17 cellular contexts compared by ENCODE assay signal in genomic region chr15:69834256-69834655, GRCh38.
A peak's percentile ranks its signal among the peaks of the same experiment; 100 is the strongest.
DNase-seq lines count a peak whose midpoint lies in the region; TF ChIP-seq lines count a peak whose summit lies in the region.
"Had no signal": no experiment of that assay in that cellular context is flagged by ENCODE, and none has a peak within 500 bp of the region (broad histone marks: within the 10 kb centered on the region; RNA-seq: fewer than 3 reads in every experiment).

No MANE protein-coding gene starts in this region.

- no peak overlapping the region for H3K4me3 Mint-ChIP-seq in H9
- H3K4me3 Mint-ChIP-seq: CD14-positive monocyte; CD4-positive, alpha-beta T cell; CD8-positive, alpha-beta memory T cell; GM23338; HFFc6 had no signal

- no peak overlapping the region for H2AK5ac ChIP-seq in H9 (ENCODE audit: insufficient read length, low read length)

- no peak overlapping the region for H3K56ac ChIP-seq in H9 (ENCODE audit: insufficient read length, low read depth, low read length)

- H2BK15ac ChIP-seq in H9 (ENCODE audit: low read depth, low read length), result no peak overlapping the region

- H3K9me2 ChIP-seq in Karpas-422 (replicated peaks; ENCODE audit: insufficient read depth, low read length), result no peaks in the 10 kb centered on the region

- H3T11ph ChIP-seq in H9 (ENCODE audit: low read length), result no peak overlapping the region

- H4K20me1 ChIP-seq in Karpas-422 (ENCODE audit: insufficient read depth, low read depth, low read length), result no peaks in the 10 kb centered on the region
- H4K20me1 ChIP-seq in H9 (ENCODE audit: control insufficient read depth, insufficient read depth, insufficient read length), result no peaks in the 10 kb centered on the region

- H3K23ac ChIP-seq in H9 (ENCODE audit: insufficient read length, low read depth, low read length), result no peak overlapping the region

- TF ChIP-seq CTCF in GM10266 (IDR thresholded peaks at IDR 0.05; ENCODE audit: control insufficient read depth, insufficient read depth, low read depth, missing control alignments) (no peak), H9 (conservative IDR thresholded peaks at IDR 0.05) (no peak)

- peak; percentile 85 for DNase-seq in Karpas-422
- peak; percentile 91 for DNase-seq in NCI-H526 treated with DMSO at 0.1 percent for 48 hours (lab: John Stamatoyannopoulos, UW)
- peak; percentile 53 for DNase-seq in astrocyte of the hippocampus (ENCODE audit: low read depth, low spot score)
- DNase-seq in NCI-H345 treated with DMSO at 0.1 percent for 48 hours (lab: John Stamatoyannopoulos, UW; ENCODE audit: unreplicated experiment), result no peak
- DNase-seq in GM10266 (ENCODE audit: extremely low spot score), result no peak
- no peak for DNase-seq in H9
- DNase-seq: BE2C; CD4-positive, alpha-beta T cell; CD8-positive, alpha-beta memory T cell; DMS153; DND-41; HFFc6 had no signal

- no peaks in the 10 kb centered on the region; a peak in 1 of 7 replicates for H3K36me3 Mint-ChIP-seq in H9 (ENCODE audit: insufficient read depth in 1 of 3, low read depth in 3 of 3)
- H3K36me3 Mint-ChIP-seq: CD14-positive monocyte; CD8-positive, alpha-beta memory T cell had no signal

- no peak overlapping the region for H2BK12ac ChIP-seq in H9 (ENCODE audit: insufficient read length, low read depth, low read length)

- H3K23me2 ChIP-seq in H9 (ENCODE audit: insufficient read length, low read depth, low read length, poor library complexity, severe bottlenecking), result no peaks in the 10 kb centered on the region

- no peak overlapping the region for H3K14ac ChIP-seq in H9 (ENCODE audit: insufficient read depth, low read length)

- H2BK5ac ChIP-seq in H9 (ENCODE audit: insufficient read length, low read length), result no peak overlapping the region

- no peak overlapping the region for H2BK20ac ChIP-seq in H9 (ENCODE audit: low read depth, low read length, poor library complexity, severe bottlenecking)

- H2AFZ ChIP-seq in Karpas-422 (ENCODE audit: low read length) (no peak overlapping the region), H9 (ENCODE audit: low read length) (no peak overlapping the region)
- H2AFZ ChIP-seq: GM23338 had no signal

- no peaks in the 10 kb centered on the region; a peak in 1 of 5 replicates for H3K9me3 Mint-ChIP-seq in H9
- H3K9me3 Mint-ChIP-seq: CD14-positive monocyte; CD4-positive, alpha-beta T cell; CD8-positive, alpha-beta memory T cell; GM23338; HFFc6 had no signal

- H3K9me3 ChIP-seq in Karpas-422 (ENCODE audit: low read length) (no peaks in the 10 kb centered on the region), H9 (ENCODE audit: control insufficient read depth, low read depth, low read length) (no peaks in the 10 kb centered on the region)
- H3K9me3 ChIP-seq: BE2C; BLaER1 treated with 17β-estradiol and CSF1 and Interleukin-3, amounts not matched to agents 10 nM and 100 nM; HAP-1 had no signal

- H3K4me3 ChIP-seq in Karpas-422 (ENCODE audit: low read length), result peak overlapping the region; percentile 33
- H3K4me3 ChIP-seq: BLaER1 treated with 17β-estradiol and CSF1 and Interleukin-3, amounts not matched to agents 10 nM and 100 nM; GM12878; GM23338; HAP-1 had no signal

- H3K4me1 Mint-ChIP-seq in H9, result peaks cover 9 to 16% of the 10 kb centered on the region in 2 experiments
- H3K4me1 Mint-ChIP-seq: CD8-positive, alpha-beta memory T cell had no signal

- H3K36me3 ChIP-seq in Karpas-422 (ENCODE audit: insufficient read depth, low read length), result no peaks in the 10 kb centered on the region
- H3K36me3 ChIP-seq: BE2C; BLaER1 treated with 17β-estradiol and CSF1 and Interleukin-3, amounts not matched to agents 10 nM and 100 nM; HAP-1 had no signal

- H3K4me1 ChIP-seq in Karpas-422 (ENCODE audit: low read length) (peaks cover 45% of the 10 kb centered on the region), H9 (ENCODE audit: insufficient read depth, low read length) (no peaks in the 10 kb centered on the region)
- H3K4me1 ChIP-seq: BE2C, HAP-1 had no signal

- H3K27ac ChIP-seq in Karpas-422 (ENCODE audit: low read length), result peak overlapping the region; percentile 81
- H3K27ac ChIP-seq in H9 (ENCODE audit: insufficient read length, low read depth, low read length), result no peak overlapping the region
- H3K27ac ChIP-seq: BLaER1 treated with 17β-estradiol and CSF1 and Interleukin-3, amounts not matched to agents 10 nM and 100 nM had no signal

- WGBS in H9 (ENCODE audit: extremely low coverage, insufficient read length, low lambda C conversion rate), result no CpG with 5 or more reads among the region's 5 CpGs

- no peak overlapping the region for H4K5ac ChIP-seq in H9 (ENCODE audit: insufficient read length, low read depth, low read length)

- H2BK120ac ChIP-seq in H9 (ENCODE audit: low read depth, low read length, poor library complexity, severe bottlenecking), result no peak overlapping the region

- H3K27me3 ChIP-seq in Karpas-422 (ENCODE audit: low read length), result no peaks in the 10 kb centered on the region
- no peaks in the 10 kb centered on the region for H3K27me3 ChIP-seq in H9 (ENCODE audit: insufficient read depth, low read length)
- H3K27me3 ChIP-seq: BE2C had no signal

- H3K79me1 ChIP-seq in H9 (ENCODE audit: insufficient read depth, low read depth, low read length, poor library complexity, severe bottlenecking), result no peaks in the 10 kb centered on the region

- no peak overlapping the region for H3K27ac Mint-ChIP-seq in H9
- H3K27ac Mint-ChIP-seq: CD4-positive, alpha-beta T cell; CD8-positive, alpha-beta memory T cell; GM23338; HFFc6 had no signal

- peak overlapping the region; percentile 46 for H3K4me2 ChIP-seq in Karpas-422 (ENCODE audit: low read depth, low read length, poor library complexity, severe bottlenecking)
- no peak overlapping the region for H3K4me2 ChIP-seq in H9 (ENCODE audit: insufficient read depth, insufficient read length, low read length)
- H3K4me2 ChIP-seq: BLaER1 treated with 17β-estradiol and CSF1 and Interleukin-3, amounts not matched to agents 10 nM and 100 nM; GM23338 had no signal

- no peak overlapping the region for H3K9ac ChIP-seq in Karpas-422 (ENCODE audit: low read length)
- no peak overlapping the region for H3K9ac ChIP-seq in H9 (ENCODE audit: extremely low read depth, insufficient read length, low read length)
- H3K9ac ChIP-seq: BLaER1 treated with 17β-estradiol and CSF1 and Interleukin-3, amounts not matched to agents 10 nM and 100 nM had no signal

- H3K4ac ChIP-seq in H9 (ENCODE audit: low read depth, low read length), result no peak overlapping the region

- H3K79me2 ChIP-seq in Karpas-422 (ENCODE audit: low read length) (no peaks in the 10 kb centered on the region), H9 (ENCODE audit: insufficient read depth, low read length) (no peaks in the 10 kb centered on the region)

- peaks cover 2% of the 10 kb centered on the region for H3K27me3 Mint-ChIP-seq in H9 (ENCODE audit: low read depth)
- H3K27me3 Mint-ChIP-seq: CD4-positive, alpha-beta T cell had no signal

- H3K18ac ChIP-seq in H9 (ENCODE audit: insufficient read length, low read depth, low read length), result no peak overlapping the region

- H4K8ac ChIP-seq in H9 (replicated peaks; ENCODE audit: insufficient read length, low read depth, low read length), result no peak overlapping the region

- no peak overlapping the region for H4K91ac ChIP-seq in H9 (ENCODE audit: insufficient read length, low read depth, low read length)

Comparison
In these comparisons a context has a peak if more than half of its experiments do, and no peak if none do; other contexts are left out.
1. DNase-seq: peak in Karpas-422 (single experiment), NCI-H526 treated with DMSO at 0.1 percent for 48 hours (single experiment) and astrocyte of the hippocampus (single experiment); none in NCI-H345 treated with DMSO at 0.1 percent for 48 hours (single experiment), GM10266 (single experiment) and H9 (single experiment).